14 cellular contexts compared by ENCODE assay signal in genomic region chr19:46648070-46648960, GRCh38. TPM values are rescaled to one million over a fixed set of nuclear protein-coding genes. Genes with fewer than 3 reads are reported as not detected.
A peak's percentile ranks its signal among the peaks of the same experiment; 100 is the strongest.
DNase-seq lines count a peak whose midpoint lies in the region; ATAC-seq lines count a peak whose summit lies in the region.
"Had no signal": no experiment of that assay in that cellular context is flagged by ENCODE, and none has a peak within 500 bp of the region (broad histone marks: within the 10 kb centered on the region; RNA-seq: fewer than 3 reads in every experiment).

No MANE protein-coding gene starts in this region.

- no peak overlapping the region for H2BK5ac ChIP-seq in neuronal stem cell (ENCODE audit: low read length)

- peak overlapping the region; percentile 75 for H2AK5ac ChIP-seq in neuronal stem cell (ENCODE audit: low read depth, low read length)

- H3K23ac ChIP-seq in neuronal stem cell (ENCODE audit: low read depth, low read length, poor library complexity) = no peak overlapping the region

- H3K4me1 Mint-ChIP-seq in effector memory CD8-positive, alpha-beta T cell (ENCODE audit: low read depth in 2 of 2) = peaks cover 2 to 4% of the 10 kb centered on the region in 2 donors

- peaks cover 51 to 84% of the 10 kb centered on the region in 2 donors for H3K27me3 Mint-ChIP-seq in effector memory CD8-positive, alpha-beta T cell

- no peak overlapping the region for H3K27ac ChIP-seq in neuronal stem cell (replicated peaks; ENCODE audit: low read length)
- H3K27ac ChIP-seq: colonic mucosa, foreskin keratinocyte, psoas muscle had no signal

- ATAC-seq in effector memory CD8-positive, alpha-beta T cell (replicated peaks) = peak; percentile 26
- ATAC-seq in GM18873 (IDR thresholded peaks at IDR 0.05; ENCODE audit: low FRiP score, unreplicated experiment) (no peak), HG02623 (IDR thresholded peaks at IDR 0.05; ENCODE audit: unreplicated experiment) (no peak)
- ATAC-seq: foreskin keratinocyte, left ventricle myocardium superior, psoas muscle had no signal

- no peak overlapping the region for H2BK120ac ChIP-seq in neuronal stem cell (ENCODE audit: low read depth, low read length)

- WGBS in neuronal stem cell (ENCODE audit: extremely low coverage in 2 of 2, insufficient read length in 2 of 2, insufficient replicate concordance in 1 of 2), 2 donors = no CpG with 5 or more reads among the region's 63 CpGs

- no peak overlapping the region for H3K27ac Mint-ChIP-seq in effector memory CD8-positive, alpha-beta T cell

- H3K36me3 ChIP-seq in ES-I3 (ENCODE audit: insufficient read depth, low read length) = no peaks in the 10 kb centered on the region
- no peaks in the 10 kb centered on the region for H3K36me3 ChIP-seq in neuronal stem cell (replicated peaks in 1 of 2; ENCODE audit: control insufficient read depth in 2 of 2, insufficient read depth in 2 of 2, low read length in 2 of 2)
- H3K36me3 ChIP-seq: colonic mucosa had no signal

- no peaks in the 10 kb centered on the region for H3K4me1 ChIP-seq in ES-I3 (ENCODE audit: insufficient read depth, low read length)
- H3K4me1 ChIP-seq in neuronal stem cell (ENCODE audit: control insufficient read depth in 2 of 2, insufficient read depth in 1 of 2, low read depth in 1 of 2, low read length in 2 of 2) = peaks cover 0 to 2% of the 10 kb centered on the region in 2 donors
- H3K4me1 ChIP-seq: colonic mucosa, foreskin keratinocyte, psoas muscle had no signal

- H3K4me2 ChIP-seq in neuronal stem cell (ENCODE audit: insufficient read depth, low read length, poor library complexity, severe bottlenecking) = no peak overlapping the region

- no peaks in the 10 kb centered on the region for H3K9me3 Mint-ChIP-seq in effector memory CD8-positive, alpha-beta T cell

- no peak overlapping the region for H3K4me3 ChIP-seq in neuronal stem cell (ENCODE audit: low read length in 2 of 2)
- H3K4me3 ChIP-seq: colonic mucosa, psoas muscle had no signal

- peak overlapping the region; percentile 30 to 42 for H3K4me3 Mint-ChIP-seq in effector memory CD8-positive, alpha-beta T cell

- peak overlapping the region; percentile 59 for H3K18ac ChIP-seq in neuronal stem cell (ENCODE audit: low read length)

- H3K36me3 Mint-ChIP-seq in effector memory CD8-positive, alpha-beta T cell (ENCODE audit: insufficient read depth) = peaks cover 4% of the 10 kb centered on the region

- H3K79me1 ChIP-seq in neuronal stem cell (ENCODE audit: low read depth, low read length) = no peaks in the 10 kb centered on the region

- H3K14ac ChIP-seq in neuronal stem cell (ENCODE audit: low read length) = peak overlapping the region; percentile 82

- H2BK12ac ChIP-seq in neuronal stem cell (ENCODE audit: low read length) = no peak overlapping the region

- H3K27me3 ChIP-seq in neuronal stem cell (ENCODE audit: control insufficient read depth in 3 of 3, insufficient read depth in 3 of 3, low read depth in 1 of 3, low read length in 3 of 3) = peaks cover 0 to 37% (median 25%) of the 10 kb centered on the region in 3 experiments

- no peak overlapping the region for H4K91ac ChIP-seq in neuronal stem cell (ENCODE audit: low read depth, low read length, poor library complexity)

- H2AFZ ChIP-seq in neuronal stem cell (ENCODE audit: low read length) = no peak overlapping the region

- H2BK15ac ChIP-seq in neuronal stem cell (ENCODE audit: low read length) = no peak overlapping the region

- H4K8ac ChIP-seq in neuronal stem cell (ENCODE audit: low read depth, low read length) = peak overlapping the region; percentile 30

- H3K9ac ChIP-seq in ES-I3 (ENCODE audit: low read depth, low read length) (peak overlapping the region; percentile 47; the same call in 1 of the 2 replicates), neuronal stem cell (ENCODE audit: low read depth, low read length, poor library complexity) (no peak overlapping the region)

- peak; percentile 64 for DNase-seq in MV-4-11 (lab: John Stamatoyannopoulos, UW)
- no peak for DNase-seq in effector memory CD8-positive, alpha-beta T cell
- no peak for DNase-seq in neuronal stem cell (ENCODE audit: low spot score)
- DNase-seq in occipital lobe (lab: John Stamatoyannopoulos, UW) = no peak
- DNase-seq in NCI-H345 (lab: John Stamatoyannopoulos, UW) = no peak
- DNase-seq: colonic mucosa, COR-L47, foreskin keratinocyte, left ventricle myocardium superior had no signal

- H3K9me3 ChIP-seq in ES-I3 (ENCODE audit: control insufficient read depth, insufficient read depth, low read length) (peaks cover 3% of the 10 kb centered on the region), neuronal stem cell (replicated peaks in 1 of 2; ENCODE audit: control insufficient read depth in 2 of 2, insufficient read depth in 1 of 2, low read depth in 1 of 2, low read length in 2 of 2) (peaks cover 12 to 19% of the 10 kb centered on the region in 2 donors)
- H3K9me3 ChIP-seq: colonic mucosa, psoas muscle had no signal

- no peak overlapping the region for H3K4ac ChIP-seq in neuronal stem cell (ENCODE audit: low read length)

RNA-seq across cellular contexts. Expression of gene GNG8, which starts 12.3 kb away (rescaled TPM):
- 6.3 TPM for polyA plus RNA-seq in neuronal stem cell (2013, experiment 1 of 2)
- polyA plus RNA-seq in neuronal stem cell (2013, experiment 2 of 2) = 10.6 TPM
- total RNA-seq in occipital lobe = not detected
- total RNA-seq: colonic mucosa, foreskin keratinocyte, left ventricle myocardium superior, psoas muscle, urinary bladder had no signal
- polyA plus RNA-seq: foreskin keratinocyte, psoas muscle, urinary bladder had no signal

RNA-seq across cellular contexts. Expression of gene DACT3, which starts 12.7 kb away (rescaled TPM):
- polyA plus RNA-seq in neuronal stem cell (2013, experiment 1 of 2) = 6.5 TPM
- 6.5 TPM for polyA plus RNA-seq in neuronal stem cell (2013, experiment 2 of 2)
- total RNA-seq in occipital lobe = 14.5 TPM

RNA-seq across cellular contexts. Expression of gene PTGIR, which starts 23.4 kb away (rescaled TPM):
- 0.04 TPM for polyA plus RNA-seq in neuronal stem cell (2013, experiment 1 of 2)
- polyA plus RNA-seq in neuronal stem cell (2013, experiment 2 of 2) = 0.07 TPM
- not detected for total RNA-seq in occipital lobe
- total RNA-seq: foreskin keratinocyte had no signal

RNA-seq across cellular contexts. Expression of gene CALM3, which starts 47.2 kb away (rescaled TPM):
- polyA plus RNA-seq in neuronal stem cell (2013, experiment 1 of 2) = 426 TPM
- polyA plus RNA-seq in neuronal stem cell (2013, experiment 2 of 2) = 419 TPM
- total RNA-seq in occipital lobe = 224 TPM
